In genomic region chr2:190678444-190679162, GRCh38 we compare ENCODE assay signal across 1 cellular context.
TF ChIP-seq lines count a peak whose summit lies in the region.

No MANE protein-coding gene starts in this region.

TF ChIP-seq in GM12878, 131 proteins besides CTCF, POLR2A, EP300 and RAD21 (continued from another document):
- TF ChIP-seq PBX3 (IDR thresholded peaks at IDR 0.05; ENCODE audit: insufficient replicate concordance, low read depth, low read length) (peak; percentile 65), BRCA1 (IDR thresholded peaks at IDR 0.05; ENCODE audit: low read depth, low read length) (no peak), SIX5 (IDR thresholded peaks at IDR 0.05; ENCODE audit: low read depth, low read length, severe bottlenecking) (no peak), EED (IDR thresholded peaks at IDR 0.05; ENCODE audit: low read depth) (peak; percentile 97), ETV6 (conservative IDR thresholded peaks at IDR 0.05 in 1 of 2, IDR thresholded peaks at IDR 0.05 in 1 of 2; ENCODE audit: borderline replicate concordance in 1 of 2, low read depth in 1 of 2) (peak in 1 of 2 experiments; percentile 75; a peak in 1 of 4 replicates), BCL11A (IDR thresholded peaks at IDR 0.05; ENCODE audit: low read depth, low read length) (peak; percentile 54), MXI1 (IDR thresholded peaks at IDR 0.05; ENCODE audit: low read depth, low read length) (peak; percentile 73; the same call in 1 of the 2 replicates), POLR2AphosphoS2 (IDR thresholded peaks at IDR 0.05; ENCODE audit: low read depth, low read length) (no peak), STAT1 (conservative IDR thresholded peaks at IDR 0.05) (peak; percentile 73; the same call in 1 of the 2 replicates), MLLT1 (IDR thresholded peaks at IDR 0.05) (peak; percentile 72), ATF7 (IDR thresholded peaks at IDR 0.05; ENCODE audit: low read depth) (peak; percentile 91), USF2 (IDR thresholded peaks at IDR 0.05; ENCODE audit: borderline replicate concordance, low read depth, low read length) (no peak; the same call in 1 of the 2 replicates), CHD2 (IDR thresholded peaks at IDR 0.05; ENCODE audit: borderline replicate concordance, low read depth, low read length) (peak; percentile 33; the same call in 1 of the 2 replicates), ATF2 (IDR thresholded peaks at IDR 0.05; ENCODE audit: low read length) (peak; percentile 96), ZNF207 (IDR thresholded peaks at IDR 0.05; ENCODE audit: borderline replicate concordance) (peak; percentile 73; the same call in 1 of the 2 replicates), CEBPB (IDR thresholded peaks at IDR 0.05; ENCODE audit: borderline replicate concordance in 1 of 2, low read depth in 2 of 2, low read length in 2 of 2) (peak in 1 of 2 experiments; percentile 92; a peak in 1 of 4 replicates), CHD1 (IDR thresholded peaks at IDR 0.05; ENCODE audit: low read depth, low read length) (no peak), SP1 (IDR thresholded peaks at IDR 0.05; ENCODE audit: low read depth, low read length) (peak; percentile 65), BCL3 (IDR thresholded peaks at IDR 0.05; ENCODE audit: borderline replicate concordance, insufficient read depth, low read depth, low read length, poor library complexity, severe bottlenecking) (no peak), PKNOX1 (IDR thresholded peaks at IDR 0.05) (no peak; the same call in none of the 2 replicates), ZNF384 (IDR thresholded peaks at IDR 0.05; ENCODE audit: borderline replicate concordance, low read depth, low read length) (peak; percentile 69), MYC (IDR thresholded peaks at IDR 0.05; ENCODE audit: insufficient read depth, insufficient read length, insufficient replicate concordance, low read length, severe bottlenecking) (no peak), TCF3 (IDR thresholded peaks at IDR 0.05; ENCODE audit: borderline replicate concordance, insufficient read depth, low read depth, low read length) (peak; percentile 91; the same call in 1 of the 2 replicates), RCOR1 (conservative IDR thresholded peaks at IDR 0.05; ENCODE audit: low read depth, low read length) (0 out of 2 replicates have a peak, but pooled peaks have one; percentile 35), SKIL (IDR thresholded peaks at IDR 0.05; ENCODE audit: low read depth, poor library complexity, severe bottlenecking) (peak; percentile 76), CBX5 (IDR thresholded peaks at IDR 0.05; ENCODE audit: low read depth) (peak; percentile 75; the same call in 1 of the 2 replicates), ZNF24 (IDR thresholded peaks at IDR 0.05) (no peak), MEF2A (IDR thresholded peaks at IDR 0.05; ENCODE audit: insufficient read depth, low read depth, low read length) (peak; percentile 88), TBL1XR1 (IDR thresholded peaks at IDR 0.05; ENCODE audit: low read depth, low read length) (peak; percentile 80; the same call in 1 of the 2 replicates), IRF4 (IDR thresholded peaks at IDR 0.05; ENCODE audit: low read depth, low read length) (peak; percentile 93)
